In the genomic region with DNA sequence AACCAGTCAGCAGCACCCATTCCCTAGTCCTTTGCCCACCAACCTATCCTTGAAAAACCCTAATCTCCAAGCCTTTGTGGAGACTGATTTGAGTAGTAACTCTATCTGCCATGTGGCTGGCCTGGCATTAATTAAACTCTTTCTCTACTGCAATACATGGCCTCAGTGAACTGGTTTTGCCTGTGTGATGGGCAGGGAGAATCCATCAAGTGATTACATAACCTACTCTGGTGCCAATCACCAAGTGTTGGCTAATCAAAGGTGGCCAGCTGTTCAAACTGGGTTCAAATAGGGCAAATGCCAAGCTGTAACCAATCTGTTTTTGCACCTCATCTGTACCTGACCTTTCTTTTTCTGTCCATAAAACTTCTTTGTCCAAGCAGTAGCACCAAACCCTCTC, we compare ENCODE assay signal across 20 cellular contexts.
"Had no signal": no experiment of that assay in that cellular context is flagged by ENCODE, and none has a peak within 500 bp of the region (broad histone marks: within the 10 kb centered on the region; RNA-seq: fewer than 3 reads in every experiment).

No MANE protein-coding gene starts in this region.

- DNase-seq: dermis blood vessel endothelial cell; dorsolateral prefrontal cortex; effector CD4-positive, alpha-beta T cell; effector memory CD4-positive, alpha-beta T cell; erythroblast; esophagus squamous epithelium; foreskin fibroblast; foreskin melanocyte; gastrocnemius medialis; glutamatergic neuron; head of caudate nucleus; heart right ventricle; hippocampal formation; left cardiac atrium; left ventricle myocardium inferior; lower lobe of right lung; mesenchymal stem cell; midbrain had no signal

- H3K27me3 ChIP-seq: dorsolateral prefrontal cortex, esophagus squamous epithelium, gastrocnemius medialis, heart right ventricle had no signal

- H3K9me3 ChIP-seq: gastrocnemius medialis had no signal

- H3K36me3 ChIP-seq: esophagus squamous epithelium, gastrocnemius medialis, heart right ventricle, left ventricle myocardium inferior, lower lobe of right lung had no signal

- H3K4me1 ChIP-seq: esophagus squamous epithelium, gastrocnemius medialis, heart right ventricle, left ventricle myocardium inferior, lower lobe of right lung had no signal

- H3K27ac ChIP-seq: coronary artery, dorsolateral prefrontal cortex, epithelial cell of prostate, esophagus squamous epithelium, gastrocnemius medialis, heart right ventricle, left ventricle myocardium inferior, lower lobe of right lung had no signal

- ATAC-seq: gastrocnemius medialis, heart right ventricle, left cardiac atrium, lower lobe of right lung had no signal

- H3K4me3 ChIP-seq: coronary artery, dorsolateral prefrontal cortex, esophagus squamous epithelium, gastrocnemius medialis, heart right ventricle, left ventricle myocardium inferior, lower lobe of right lung had no signal
